19 cellular contexts compared by ENCODE assay signal in the genomic region with DNA sequence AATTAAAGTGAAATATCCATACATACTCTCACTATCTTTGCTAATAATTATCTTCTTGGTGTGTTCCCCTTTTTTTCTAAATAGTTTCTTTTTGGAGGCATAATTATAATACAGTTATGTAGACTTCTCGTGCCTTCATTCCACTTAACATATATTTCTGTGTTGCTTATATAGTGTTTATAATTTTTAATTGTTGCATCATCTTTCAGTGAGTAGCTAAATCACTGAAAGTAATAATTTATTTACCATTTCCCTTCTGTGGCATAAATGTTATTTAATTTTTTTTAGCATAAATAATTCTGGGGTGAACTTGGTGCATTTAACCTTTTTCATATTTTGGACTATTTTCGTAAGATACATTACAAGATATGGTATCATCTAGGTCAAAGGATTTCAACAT. TPM values are rescaled to one million over a fixed set of nuclear protein-coding genes. Genes with fewer than 3 reads are reported as not detected.
DNase-seq lines count a peak whose midpoint lies in the region; ATAC-seq and TF ChIP-seq lines count a peak whose summit lies in the region.
"Had no signal": no experiment of that assay in that cellular context is flagged by ENCODE, and none has a peak within 500 bp of the region (broad histone marks: within the 10 kb centered on the region; RNA-seq: fewer than 3 reads in every experiment).

No MANE protein-coding gene starts in this region.

- no peak overlapping the region for H3K4me3 ChIP-seq in IMR-90 (ENCODE audit: insufficient read depth, low read depth, low read length)
- H3K4me3 ChIP-seq: GM23248, SJSA1 had no signal

- POLR2A ChIA-PET in IMR-90 (lab: Charles Lee; ENCODE audit: unreplicated experiment): no interaction called here

- CTCF ChIA-PET in IMR-90 (lab: Yijun Ruan, JAX): interaction anchor here (0.6 to 1.0 kb wide), 2 partner anchors 268 to 274 kb away, joined by 3 read pairs; no protein-coding TSS in a partner anchor

- no peak overlapping the region for H4K8ac ChIP-seq in IMR-90 (ENCODE audit: low read depth in 2 of 2, low read length in 2 of 2)

- H2AK9ac ChIP-seq in IMR-90 (replicated peaks; ENCODE audit: low read depth, low read length, poor library complexity): no peak overlapping the region

- no peak for TF ChIP-seq RAD21 in IMR-90 (IDR thresholded peaks at IDR 0.05; ENCODE audit: low read length)

- no peak overlapping the region for H3K14ac ChIP-seq in IMR-90 (replicated peaks; ENCODE audit: low read depth, low read length)

- in situ Hi-C loops in IMR-90 (cut with MboI; ENCODE audit: low sequenced_read_pairs): no loop called here

- peaks cover 59% of the 10 kb centered on the region for H3K4me1 Mint-ChIP-seq in activated naive CD8-positive, alpha-beta T cell (ENCODE audit: low read depth)
- peaks cover 3% of the 10 kb centered on the region for H3K4me1 Mint-ChIP-seq in memory B cell

- no peak for TF ChIP-seq POLR2A in IMR-90 (IDR thresholded peaks at IDR 0.05; ENCODE audit: low read depth, low read length)

- H3K18ac ChIP-seq in IMR-90 (ENCODE audit: low read depth, low read length): no peak overlapping the region

- H3K79me1 ChIP-seq in IMR-90 (ENCODE audit: low read depth in 1 of 2, low read length in 2 of 2): peaks cover 12 to 31% of the 10 kb centered on the region in 2 experiments

- H4K5ac ChIP-seq in IMR-90 (ENCODE audit: low read depth, low read length): no peak overlapping the region

- no peak overlapping the region for H2BK15ac ChIP-seq in IMR-90 (ENCODE audit: low read depth, low read length)

- no peak overlapping the region for H2AK5ac ChIP-seq in IMR-90 (ENCODE audit: low read depth, low read length)

- no peak overlapping the region for H2AFZ ChIP-seq in IMR-90 (replicated peaks; ENCODE audit: low read length, poor library complexity)
- H2AFZ ChIP-seq: GM23248 had no signal

- TF ChIP-seq CTCF in 22Rv1 (IDR thresholded peaks at IDR 0.05) (no peak), IMR-90 (conservative IDR thresholded peaks at IDR 0.05; ENCODE audit: low read depth, low read length) (no peak)

- ATAC-seq in IMR-90 (ENCODE audit: low read depth) (no peak), memory B cell (ENCODE audit: low read depth) (no peak), GM19328 (IDR thresholded peaks at IDR 0.05; ENCODE audit: unreplicated experiment) (no peak)
- ATAC-seq: Right ventricle myocardium inferior had no signal

- no peak overlapping the region for H3K4me3 Mint-ChIP-seq in activated naive CD8-positive, alpha-beta T cell
- no peak overlapping the region for H3K4me3 Mint-ChIP-seq in memory B cell
- H3K4me3 Mint-ChIP-seq: H9 had no signal

- no peak overlapping the region for H3K56ac ChIP-seq in IMR-90 (ENCODE audit: extremely low read depth, insufficient read depth, low read length)

- H3K36me3 Mint-ChIP-seq in activated naive CD8-positive, alpha-beta T cell: peaks cover 21% of the 10 kb centered on the region
- peaks cover 48% of the 10 kb centered on the region for H3K36me3 Mint-ChIP-seq in memory B cell

- no peaks in the 10 kb centered on the region for H3K9me3 Mint-ChIP-seq in activated naive CD8-positive, alpha-beta T cell (ENCODE audit: low read depth)
- no peaks in the 10 kb centered on the region for H3K9me3 Mint-ChIP-seq in memory B cell
- H3K9me3 Mint-ChIP-seq: H9 had no signal

- DNase-seq in IMR-90 (no peak), memory B cell (ENCODE audit: low spot score in 2 of 2) (no peak), NCI-H2227 treated with DMSO at 0.1 percent for 48 hours (lab: John Stamatoyannopoulos, UW) (no peak), DMS53 (lab: John Stamatoyannopoulos, UW) (no peak), putamen (ENCODE audit: low spot score) (no peak)
- DNase-seq: DMS79 treated with DMSO at 0.1 percent for 48 hours, GM23248, H9, NCI-H1694, NCI-H2171 treated with DMSO at 0.1 percent for 48 hours, NCI-H446, NCI-H526, OCI-M1 had no signal

- BruUV-seq in IMR-90 (replicated peaks; lab: Mats Ljungman, UMichigan): no TSS peak

- H3K9me1 ChIP-seq in IMR-90 (ENCODE audit: insufficient read depth, low read length): peaks cover 4% of the 10 kb centered on the region; the same call in 1 of the 2 replicates

- no peak overlapping the region for H2BK120ac ChIP-seq in IMR-90 (ENCODE audit: low read depth, low read length)

- no CpG with 5 or more reads among the region's 2 CpGs for WGBS in IMR-90 (ENCODE audit: extremely low coverage in 2 of 2, insufficient read length in 1 of 2), 2 experiments

- no peaks in the 10 kb centered on the region for H4K20me1 ChIP-seq in IMR-90 (ENCODE audit: insufficient read depth, low read length)

- H3K4me2 ChIP-seq in IMR-90 (ENCODE audit: low read depth, low read length): no peak overlapping the region

- H4K91ac ChIP-seq in IMR-90 (ENCODE audit: insufficient read depth, low read depth, low read length): no peak overlapping the region

- no peaks in the 10 kb centered on the region for H3K4me1 ChIP-seq in IMR-90 (ENCODE audit: control insufficient read depth, insufficient read depth, low read length)
- H3K4me1 ChIP-seq: BE2C, SJSA1 had no signal

- H3K27ac ChIP-seq in 22Rv1: 0 out of 2 replicates have a peak overlapping the region, but pooled peaks have one; percentile 23
- no peak overlapping the region for H3K27ac ChIP-seq in IMR-90 (ENCODE audit: insufficient read depth, low read length)
- H3K27ac ChIP-seq: GM23248, SJSA1 had no signal

- no peak overlapping the region for H3K9ac ChIP-seq in IMR-90 (ENCODE audit: low read depth, low read length)
- H3K9ac ChIP-seq: GM23248 had no signal

- H2BK20ac ChIP-seq in IMR-90 (ENCODE audit: low read depth, low read length): no peak overlapping the region

- intact Hi-C loops in IMR-90 (cut with micrococcal nuclease): no loop called here

- no peak overlapping the region for H3K4ac ChIP-seq in IMR-90 (ENCODE audit: low read depth, low read length)

- H3K9me3 ChIP-seq in IMR-90 (ENCODE audit: control insufficient read depth, insufficient read depth, low read length): no peaks in the 10 kb centered on the region
- H3K9me3 ChIP-seq: BE2C, SJSA1 had no signal

- dilution Hi-C loops in IMR-90 (cut with HindIII; ENCODE audit: low sequenced_read_pairs, unreplicated experiment): no loop called here

- no peaks in the 10 kb centered on the region for H3K27me3 Mint-ChIP-seq in activated naive CD8-positive, alpha-beta T cell
- no peaks in the 10 kb centered on the region for H3K27me3 Mint-ChIP-seq in memory B cell

- H3K23ac ChIP-seq in IMR-90 (ENCODE audit: low read depth, low read length): no peak overlapping the region

- peaks cover 24% of the 10 kb centered on the region for H3K36me3 ChIP-seq in IMR-90 (ENCODE audit: control insufficient read depth, insufficient read depth, low read length)

- H2BK5ac ChIP-seq in IMR-90 (ENCODE audit: low read depth, low read length, poor library complexity, severe bottlenecking): no peak overlapping the region

- H3K27ac Mint-ChIP-seq in activated naive CD8-positive, alpha-beta T cell: peak overlapping the region; percentile 93
- H3K27ac Mint-ChIP-seq in memory B cell: peak overlapping the region; percentile 36

- no peaks in the 10 kb centered on the region for H3K27me3 ChIP-seq in IMR-90 (ENCODE audit: control insufficient read depth, insufficient read depth, low read length)
- H3K27me3 ChIP-seq: BE2C, SJSA1 had no signal

TF ChIP-seq in IMR-90, 13 proteins besides CTCF, POLR2A, EP300 and RAD21:
- TF ChIP-seq RFX5 (IDR thresholded peaks at IDR 0.05; ENCODE audit: low read depth, low read length): no peak
- peak; percentile 38; the same call in 1 of the 2 replicates for TF ChIP-seq CEBPB (IDR thresholded peaks at IDR 0.05; ENCODE audit: low read depth, low read length)
- no peak for TF ChIP-seq BHLHE40 (IDR thresholded peaks at IDR 0.05; ENCODE audit: low read depth, low read length)
TF ChIP-seq in IMR-90: peak in this region for 1.

RNA-seq across cellular contexts. Expression of a gene that starts 38.3 kb away (rescaled TPM):
- 30.1 and 33.6 TPM in 2 replicates for total RNA-seq in IMR-90 (2012; rRNA removed)
- polyA plus RNA-seq in IMR-90 (2012; rRNA removed): 29.1 and 31.0 TPM in 2 replicates
- 15.8 and 20.4 TPM in 2 replicates for polyA plus RNA-seq in IMR-90 (2012; cell fraction: cytosol; rRNA removed)
- polyA plus RNA-seq in IMR-90 (2012; cell fraction: nucleus; rRNA removed; ENCODE audit: low replicate concordance): 20.5 and 30.1 TPM in 2 replicates

RNA-seq across cellular contexts. Expression of a gene that starts 38.4 kb away (rescaled TPM):
- total RNA-seq in IMR-90 (2012; rRNA removed): 6.8 and 8.1 TPM in 2 replicates
- polyA plus RNA-seq in IMR-90 (2012; rRNA removed): 2.2 and 3.1 TPM in 2 replicates
- polyA plus RNA-seq in IMR-90 (2012; cell fraction: cytosol; rRNA removed): 0.69 and 0.91 TPM in 2 replicates
- polyA plus RNA-seq in IMR-90 (2012; cell fraction: nucleus; rRNA removed; ENCODE audit: low replicate concordance): 0.83 and 3.1 TPM in 2 replicates
